In genomic region chr5:150641006-150641570, GRCh38 we compare ENCODE assay signal across 11 cellular contexts. TPM values are rescaled to one million over a fixed set of nuclear protein-coding genes. Genes with fewer than 3 reads are reported as not detected.
A peak's percentile ranks its signal among the peaks of the same experiment; 100 is the strongest.
DNase-seq lines count a peak whose midpoint lies in the region; ATAC-seq and TF ChIP-seq lines count a peak whose summit lies in the region.
"Had no signal": no experiment of that assay in that cellular context is flagged by ENCODE, and none has a peak within 500 bp of the region (broad histone marks: within the 10 kb centered on the region; RNA-seq: fewer than 3 reads in every experiment).

No MANE protein-coding gene starts in this region.

- H3K9me3 Mint-ChIP-seq in activated T-cell treated with anti-CD3 and anti-CD28 coated beads, Interleukin-2, amount 50 U/mL, for 72 hours = no peaks in the 10 kb centered on the region
- H3K9me3 Mint-ChIP-seq in activated naive CD8-positive, alpha-beta T cell treated with anti-CD3 and anti-CD28 coated beads for 36 hours = no peaks in the 10 kb centered on the region

- H2BK12ac ChIP-seq in neuronal stem cell (ENCODE audit: low read length) = peak overlapping the region; percentile 51

- WGBS in neuronal stem cell (ENCODE audit: extremely low coverage in 2 of 2, insufficient read length in 2 of 2, insufficient replicate concordance in 1 of 2), 2 donors = no CpG with 5 or more reads among the region's 9 CpGs

- H3K36me3 ChIP-seq in neuronal stem cell (replicated peaks in 1 of 2; ENCODE audit: control insufficient read depth in 2 of 2, insufficient read depth in 2 of 2, low read length in 2 of 2) = no peaks in the 10 kb centered on the region

- peaks cover 12% of the 10 kb centered on the region for H3K27me3 Mint-ChIP-seq in activated T-cell treated with anti-CD3 and anti-CD28 coated beads, Interleukin-2, amount 50 U/mL, for 72 hours (ENCODE audit: low read depth)
- H3K27me3 Mint-ChIP-seq in activated naive CD8-positive, alpha-beta T cell treated with anti-CD3 and anti-CD28 coated beads for 36 hours = peaks cover 14% of the 10 kb centered on the region

- no peak overlapping the region for H4K91ac ChIP-seq in neuronal stem cell (ENCODE audit: low read depth, low read length, poor library complexity)

- no peak overlapping the region for H4K8ac ChIP-seq in neuronal stem cell (ENCODE audit: low read depth, low read length)

- peak overlapping the region; percentile 74 for H3K4me3 ChIP-seq in AG04450 (ENCODE audit: low read depth, low read length)
- peak overlapping the region; percentile 50 for H3K4me3 ChIP-seq in fibroblast of the aortic adventitia (ENCODE audit: low read depth, low read length)
- no peak overlapping the region for H3K4me3 ChIP-seq in neuronal stem cell (ENCODE audit: low read length in 2 of 2)

- DNase-seq in AG04450 (ENCODE audit: low read depth, low spot score) = no peak
- DNase-seq in fibroblast of the aortic adventitia (ENCODE audit: low read depth) = peak; percentile 94
- DNase-seq in neuronal stem cell (ENCODE audit: low spot score) = no peak
- no peak for DNase-seq in activated T-cell treated with anti-CD3 and anti-CD28 coated beads, Interleukin-2, amount 50 U/mL, for 72 hours
- DNase-seq in activated naive CD8-positive, alpha-beta T cell treated with anti-CD3 and anti-CD28 coated beads for 36 hours = no peak
- DNase-seq in stimulated activated CD4-positive, alpha-beta T cell treated with anti-CD3 and anti-CD28 coated beads, Interleukin-2, amount 100 ng/mL, for 24 hours = no peak
- DNase-seq: cerebellar nuclear complex had no signal

- H3K9me3 ChIP-seq in AG04450 (ENCODE audit: control insufficient read depth, insufficient read depth, low read length) (no peaks in the 10 kb centered on the region), neuronal stem cell (replicated peaks in 1 of 2; ENCODE audit: control insufficient read depth in 2 of 2, insufficient read depth in 1 of 2, low read depth in 1 of 2, low read length in 2 of 2) (no peaks in the 10 kb centered on the region)

- H3K9ac ChIP-seq in neuronal stem cell (ENCODE audit: low read depth, low read length, poor library complexity) = no peak overlapping the region
- H3K9ac ChIP-seq: KMS-11 had no signal

- H3K18ac ChIP-seq in neuronal stem cell (ENCODE audit: low read length) = peak overlapping the region; percentile 83

- H3K27ac Mint-ChIP-seq in activated T-cell treated with anti-CD3 and anti-CD28 coated beads, Interleukin-2, amount 50 U/mL, for 72 hours = no peak overlapping the region
- H3K27ac Mint-ChIP-seq in activated naive CD8-positive, alpha-beta T cell treated with anti-CD3 and anti-CD28 coated beads for 36 hours = no peak overlapping the region

- peak overlapping the region; percentile 30 for H2BK120ac ChIP-seq in neuronal stem cell (ENCODE audit: low read depth, low read length)

- H3K27me3 ChIP-seq in AG04450 (ENCODE audit: control insufficient read depth, insufficient read depth, low read length) = no peaks in the 10 kb centered on the region
- peaks cover 0 to 20% (median 0%) of the 10 kb centered on the region in 3 experiments for H3K27me3 ChIP-seq in neuronal stem cell (ENCODE audit: control insufficient read depth in 3 of 3, insufficient read depth in 3 of 3, low read depth in 1 of 3, low read length in 3 of 3)

- no peak overlapping the region for H3K23ac ChIP-seq in neuronal stem cell (ENCODE audit: low read depth, low read length, poor library complexity)

- CTCF ChIA-PET in AG04450 (lab: Charles Lee) = interaction anchor here (1.0 to 1.2 kb wide), 2 partner anchors 16 to 81 kb away, joined by 3 to 6 read pairs; no protein-coding TSS in a partner anchor

- peak overlapping the region; percentile 10 for H2AK5ac ChIP-seq in neuronal stem cell (ENCODE audit: low read depth, low read length)

- H3K4me2 ChIP-seq in neuronal stem cell (ENCODE audit: insufficient read depth, low read length, poor library complexity, severe bottlenecking) = no peak overlapping the region
- H3K4me2 ChIP-seq: KMS-11 had no signal

- H3K27ac ChIP-seq in AG04450 (ENCODE audit: low read depth, low read length) (peak overlapping the region; percentile 95), neuronal stem cell (replicated peaks; ENCODE audit: low read length) (peak overlapping the region; percentile 5)
- H3K27ac ChIP-seq: C4-2B, KMS-11 had no signal

- peak overlapping the region; percentile 84 for H2AFZ ChIP-seq in neuronal stem cell (ENCODE audit: low read length)

- no peaks in the 10 kb centered on the region for H3K36me3 Mint-ChIP-seq in activated T-cell treated with anti-CD3 and anti-CD28 coated beads, Interleukin-2, amount 50 U/mL, for 72 hours (ENCODE audit: insufficient read depth in 2 of 2)
- no peaks in the 10 kb centered on the region for H3K36me3 Mint-ChIP-seq in activated naive CD8-positive, alpha-beta T cell treated with anti-CD3 and anti-CD28 coated beads for 36 hours

- H3K14ac ChIP-seq in neuronal stem cell (ENCODE audit: low read length) = peak overlapping the region; percentile 11

- H3K4me1 ChIP-seq in neuronal stem cell (ENCODE audit: control insufficient read depth in 2 of 2, insufficient read depth in 1 of 2, low read depth in 1 of 2, low read length in 2 of 2) = peaks cover 35 to 50% of the 10 kb centered on the region in 2 donors

- ATAC-seq in SK-N-SH treated with all-trans-retinoic acid at 6 μM for 48 hours (peak; percentile 0; the same call in 1 of the 3 replicates), HG03342 (IDR thresholded peaks at IDR 0.05; ENCODE audit: unreplicated experiment) (no peak)
- ATAC-seq in activated T-cell treated with anti-CD3 and anti-CD28 coated beads, Interleukin-2, amount 50 U/mL, for 72 hours (replicated peaks in 1 of 2) = no peak

- no peaks in the 10 kb centered on the region for H3K79me1 ChIP-seq in neuronal stem cell (ENCODE audit: low read depth, low read length)

- H2BK15ac ChIP-seq in neuronal stem cell (ENCODE audit: low read length) = peak overlapping the region; percentile 8

- H3K4me3 Mint-ChIP-seq in activated T-cell treated with anti-CD3 and anti-CD28 coated beads, Interleukin-2, amount 50 U/mL, for 72 hours = no peak overlapping the region
- no peak overlapping the region for H3K4me3 Mint-ChIP-seq in activated naive CD8-positive, alpha-beta T cell treated with anti-CD3 and anti-CD28 coated beads for 36 hours

- POLR2A ChIA-PET in AG04450 (lab: Yijun Ruan, JAX) = interaction anchor here (1.0 to 2.2 kb wide), 4 partner anchors 16 to 59 kb away, joined by 3 to 17 read pairs (median 7); partner anchors contain the start of gene RBM22

- H3K4me1 Mint-ChIP-seq in activated T-cell treated with anti-CD3 and anti-CD28 coated beads, Interleukin-2, amount 50 U/mL, for 72 hours (ENCODE audit: low read depth) = no peaks in the 10 kb centered on the region
- H3K4me1 Mint-ChIP-seq in activated naive CD8-positive, alpha-beta T cell treated with anti-CD3 and anti-CD28 coated beads for 36 hours = no peaks in the 10 kb centered on the region

- TF ChIP-seq CTCF in AG04450 (IDR thresholded peaks at IDR 0.05; ENCODE audit: low read depth, low read length) = no peak
- TF ChIP-seq CTCF in fibroblast of the aortic adventitia (IDR thresholded peaks at IDR 0.05; ENCODE audit: insufficient read depth, low read length) = no peak

- H2BK5ac ChIP-seq in neuronal stem cell (ENCODE audit: low read length) = no peak overlapping the region

- no peak overlapping the region for H3K4ac ChIP-seq in neuronal stem cell (ENCODE audit: low read length)

TF ChIP-seq in SK-N-SH treated with all-trans-retinoic acid at 6 μM for 48 hours, 23 proteins besides CTCF, POLR2A, EP300 and RAD21 (continues in another document):
- TF ChIP-seq GLIS3 (CRISPR knock-in tag; IDR thresholded peaks at IDR 0.05) (no peak), ISL1 (CRISPR knock-in tag; IDR thresholded peaks at IDR 0.05) (no peak), OSR1 (CRISPR knock-in tag; IDR thresholded peaks at IDR 0.05) (no peak), PPARA (CRISPR knock-in tag; IDR thresholded peaks at IDR 0.05; ENCODE audit: borderline replicate concordance) (no peak), TOX (CRISPR knock-in tag; IDR thresholded peaks at IDR 0.05; ENCODE audit: borderline replicate concordance) (no peak), TCF4 (CRISPR knock-in tag; IDR thresholded peaks at IDR 0.05; ENCODE audit: borderline replicate concordance) (no peak), CSDC2 (CRISPR knock-in tag; IDR thresholded peaks at IDR 0.05) (no peak), ARNTL (CRISPR knock-in tag; IDR thresholded peaks at IDR 0.05; ENCODE audit: borderline replicate concordance, low read depth) (no peak)

RNA-seq across cellular contexts. Expression of gene SYNPO, which starts 0.6 kb away (rescaled TPM):
- 10.1 and 12.7 TPM in 2 replicates for polyA plus RNA-seq in AG04450 (2011; rRNA removed)
- polyA minus RNA-seq in AG04450 (2011; rRNA and poly(A)+ RNA removed) = 31.9 and 45.2 TPM in 2 replicates
- 3.9 and 4.6 TPM in 2 replicates for total RNA-seq in fibroblast of the aortic adventitia (ENCODE audit: low replicate concordance)
- polyA plus RNA-seq in neuronal stem cell (2013, experiment 1 of 2) = 3.8 TPM
- 3.2 TPM for polyA plus RNA-seq in neuronal stem cell (2013, experiment 2 of 2)
- under 1 TPM; 0.30 to 0.36 TPM for total RNA-seq in activated T-cell treated with anti-CD3 and anti-CD28 coated beads, Interleukin-2, amount 50 U/mL, for 72 hours
- under 1 TPM; 0.39 to 0.76 TPM for total RNA-seq in activated naive CD8-positive, alpha-beta T cell treated with anti-CD3 and anti-CD28 coated beads for 36 hours

RNA-seq across cellular contexts. Expression of gene MYOZ3, which starts 20.0 kb away (rescaled TPM):
- polyA plus RNA-seq in AG04450 (2011; rRNA removed) = 0.51 and 0.68 TPM in 2 replicates
- polyA minus RNA-seq in AG04450 (2011; rRNA and poly(A)+ RNA removed) = 0.74 and 0.78 TPM in 2 replicates
- 0.16 and 0.72 TPM in 2 replicates for total RNA-seq in fibroblast of the aortic adventitia (ENCODE audit: low replicate concordance)
- 0.57 TPM for polyA plus RNA-seq in neuronal stem cell (2013, experiment 1 of 2)
- polyA plus RNA-seq in neuronal stem cell (2013, experiment 2 of 2) = 0.47 TPM
- total RNA-seq in activated T-cell treated with anti-CD3 and anti-CD28 coated beads, Interleukin-2, amount 50 U/mL, for 72 hours = under 1 TPM in 1 of 2 donors, not detected in 1; 0.16 TPM
- total RNA-seq in activated naive CD8-positive, alpha-beta T cell treated with anti-CD3 and anti-CD28 coated beads for 36 hours = under 1 TPM; 0.06 to 0.16 TPM

RNA-seq across cellular contexts. Expression of gene RBM22, which starts 59.8 kb away (rescaled TPM):
- polyA plus RNA-seq in AG04450 (2011; rRNA removed) = 42.4 and 49.5 TPM in 2 replicates
- polyA minus RNA-seq in AG04450 (2011; rRNA and poly(A)+ RNA removed) = 29.3 and 36.5 TPM in 2 replicates
- 35.7 and 60.4 TPM in 2 replicates for total RNA-seq in fibroblast of the aortic adventitia (ENCODE audit: low replicate concordance)
- 47.8 TPM for polyA plus RNA-seq in neuronal stem cell (2013, experiment 1 of 2)
- 48.0 TPM for polyA plus RNA-seq in neuronal stem cell (2013, experiment 2 of 2)
- total RNA-seq in activated T-cell treated with anti-CD3 and anti-CD28 coated beads, Interleukin-2, amount 50 U/mL, for 72 hours = 10 to 100 TPM; 86.2 to 97.2 TPM
- total RNA-seq in activated naive CD8-positive, alpha-beta T cell treated with anti-CD3 and anti-CD28 coated beads for 36 hours = 10 to 100 TPM; 62.7 to 71.7 TPM

Comparison
In these comparisons a context has a peak if more than half of its experiments do, and no peak if none do; other contexts are left out.
1. H3K4me3 ChIP-seq: peak in AG04450 (single experiment) and fibroblast of the aortic adventitia (single experiment); none in neuronal stem cell (0 of 2).